Comparison of ENCODE assay signal across 7 cellular contexts in the genomic region with DNA sequence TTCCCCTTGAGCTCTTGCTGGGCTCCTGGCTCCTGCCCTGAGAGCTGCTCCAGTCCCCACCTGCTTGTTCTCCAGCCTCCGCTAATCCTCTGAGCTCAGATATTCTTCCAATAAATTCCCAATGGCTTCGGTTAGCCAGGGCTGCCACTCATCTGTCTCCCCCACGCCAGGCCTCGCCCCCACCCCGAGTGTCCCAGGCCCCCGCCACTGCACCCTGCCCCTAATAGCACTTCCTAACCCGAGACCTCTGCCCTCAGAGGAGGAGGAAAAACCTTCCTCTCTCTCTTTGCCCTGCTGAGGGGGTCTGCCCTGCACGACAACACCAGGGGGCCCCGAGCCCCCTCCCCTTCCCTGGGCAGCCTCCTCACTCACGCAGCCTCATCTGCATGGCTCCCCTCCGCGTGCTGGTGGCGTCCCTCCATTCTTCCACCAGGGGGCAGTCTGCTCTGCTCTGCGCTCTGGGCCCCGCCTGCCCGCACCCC. TPM values are rescaled to one million over a fixed set of nuclear protein-coding genes. Genes with fewer than 3 reads are reported as not detected.
A peak's percentile ranks its signal among the peaks of the same experiment; 100 is the strongest.
DNase-seq lines count a peak whose midpoint lies in the region; ATAC-seq and TF ChIP-seq lines count a peak whose summit lies in the region.
"Had no signal": no experiment of that assay in that cellular context is flagged by ENCODE, and none has a peak within 500 bp of the region (broad histone marks: within the 10 kb centered on the region; RNA-seq: fewer than 3 reads in every experiment).

No MANE protein-coding gene starts in this region.

- no peak overlapping the region for H3K4me3 ChIP-seq in fibroblast of the aortic adventitia (ENCODE audit: low read depth, low read length)

- no peak overlapping the region for H3K4me3 Mint-ChIP-seq in T-helper 17 cell

- H3K36me3 Mint-ChIP-seq in T-helper 17 cell (ENCODE audit: low read depth), result no peaks in the 10 kb centered on the region

- TF ChIP-seq CTCF in GM20000 (IDR thresholded peaks at IDR 0.05; ENCODE audit: extremely low read depth, missing control alignments), result peak; percentile 64
- TF ChIP-seq CTCF in fibroblast of the aortic adventitia (IDR thresholded peaks at IDR 0.05; ENCODE audit: insufficient read depth, low read length), result peak; percentile 63

- H3K27me3 Mint-ChIP-seq in T-helper 17 cell, result peaks cover 13% of the 10 kb centered on the region

- peaks cover 19% of the 10 kb centered on the region for H3K4me1 Mint-ChIP-seq in T-helper 17 cell

- peak; percentile 90 for DNase-seq in GM20000 (ENCODE audit: low spot score)
- peak in 2 of 3 donors; percentile 31 to 45 for DNase-seq in T-helper 17 cell
- no peak for DNase-seq in fibroblast of the aortic adventitia (ENCODE audit: low read depth)
- peak; percentile 24 for DNase-seq in stimulated activated CD8-positive, alpha-beta memory T cell treated with anti-CD3 and anti-CD28 coated beads, Interleukin-4, amount 100 ng/mL, for 24 hours (ENCODE audit: low read depth)
- no peak for DNase-seq in DMS153 (lab: John Stamatoyannopoulos, UW)
- no peak for DNase-seq in A172 (ENCODE audit: low spot score)

- H3K27ac Mint-ChIP-seq in T-helper 17 cell, result no peak overlapping the region

- peak; percentile 77 for ATAC-seq in T-helper 17 cell

- H3K9me3 ChIP-seq in T-helper 17 cell (ENCODE audit: control insufficient read depth, low read length, poor library complexity, severe bottlenecking), result no peaks in the 10 kb centered on the region

RNA-seq across cellular contexts. Expression of a gene that starts 5.4 kb away (rescaled TPM):
- total RNA-seq in T-helper 17 cell, result not detected
- total RNA-seq in fibroblast of the aortic adventitia (ENCODE audit: low replicate concordance), result not detected in 2 replicates
- total RNA-seq in A172 (2014; rRNA removed; shearing (Covaris generic)), result not detected in 2 replicates
- total RNA-seq: activated CD8-positive, alpha-beta memory T cell treated with anti-CD3 and anti-CD28 coated beads for 36 hours had no signal

RNA-seq across cellular contexts. Expression of a gene that starts 11.7 kb away (rescaled TPM):
- under 1 TPM in 1 of 2 donors, not detected in 1; 0.65 TPM for total RNA-seq in T-helper 17 cell
- total RNA-seq in fibroblast of the aortic adventitia (ENCODE audit: low replicate concordance), result not detected in 2 replicates
- total RNA-seq in A172 (2014; rRNA removed; shearing (Covaris generic)), result not detected in 2 replicates
- total RNA-seq: activated CD8-positive, alpha-beta memory T cell treated with anti-CD3 and anti-CD28 coated beads for 36 hours had no signal

RNA-seq across cellular contexts. Expression of a gene that starts 21.4 kb away (rescaled TPM):
- 10 to 100 TPM; 16.5 to 21.8 TPM for total RNA-seq in T-helper 17 cell
- total RNA-seq in fibroblast of the aortic adventitia (ENCODE audit: low replicate concordance), result 9.4 and 30.8 TPM in 2 replicates
- 74.4 and 101 TPM in 2 replicates for total RNA-seq in A172 (2014; rRNA removed; shearing (Covaris generic))

RNA-seq across cellular contexts. Expression of a gene that starts 21.4 kb away (rescaled TPM):
- total RNA-seq in T-helper 17 cell (not detected), fibroblast of the aortic adventitia (ENCODE audit: low replicate concordance) (not detected in 2 replicates)
- not detected in 2 replicates for total RNA-seq in A172 (2014; rRNA removed; shearing (Covaris generic))
- total RNA-seq: activated CD8-positive, alpha-beta memory T cell treated with anti-CD3 and anti-CD28 coated beads for 36 hours had no signal

RNA-seq across cellular contexts. Expression of a gene that starts 26.4 kb away (rescaled TPM):
- total RNA-seq in T-helper 17 cell (1 to 10 TPM; 1.8 to 2.2 TPM), fibroblast of the aortic adventitia (ENCODE audit: low replicate concordance) (0.16 TPM in 1 of 2 replicates, not detected in the other)
- total RNA-seq in A172 (2014; rRNA removed; shearing (Covaris generic)), result 0.45 and 0.55 TPM in 2 replicates

Comparison
In these comparisons a context has a peak if more than half of its experiments do, and no peak if none do; other contexts are left out.
1. DNase-seq: peak in GM20000 (single experiment), T-helper 17 cell (2 of 3) and stimulated activated CD8-positive, alpha-beta memory T cell treated with anti-CD3 and anti-CD28 coated beads, Interleukin-4, amount 100 ng/mL, for 24 hours (single experiment); none in fibroblast of the aortic adventitia (single experiment), DMS153 (single experiment) and A172 (single experiment).